Comparison of ENCODE assay signal across 8 cellular contexts in genomic region chr4:6180841-6181631, GRCh38. TPM values are rescaled to one million over a fixed set of nuclear protein-coding genes. Genes with fewer than 3 reads are reported as not detected.
A peak's percentile ranks its signal among the peaks of the same experiment; 100 is the strongest.
DNase-seq lines count a peak whose midpoint lies in the region; ATAC-seq, FAIRE-seq and TF ChIP-seq lines count a peak whose summit lies in the region.

No MANE protein-coding gene starts in this region.

- 46 to 52% (median 50%) methylated on average over 7 of the region's 7 CpGs for WGBS in stomach, 5 donors

- H3K27ac ChIP-seq in substantia nigra (ENCODE audit: low read depth, low read length, poor library complexity, severe bottlenecking) (no peak overlapping the region), stomach (peak overlapping the region in 1 of 5 donors; percentile 4)

- H3K4me3 Mint-ChIP-seq in activated naive CD8-positive, alpha-beta T cell treated with anti-CD3 and anti-CD28 coated beads, Interleukin-2, amount 50 U/mL, for 24 hours: peak overlapping the region; percentile 40

- H3K4me1 Mint-ChIP-seq in activated naive CD8-positive, alpha-beta T cell treated with anti-CD3 and anti-CD28 coated beads, Interleukin-2, amount 50 U/mL, for 24 hours: peaks cover 70% of the 10 kb centered on the region

- peaks cover 0 to 13% (median 9%) of the 10 kb centered on the region in 4 donors for H3K9me3 ChIP-seq in stomach

- H3K27ac Mint-ChIP-seq in activated naive CD8-positive, alpha-beta T cell treated with anti-CD3 and anti-CD28 coated beads, Interleukin-2, amount 50 U/mL, for 24 hours: peak overlapping the region; percentile 81

- peaks cover 0 to 8% (median 0%) of the 10 kb centered on the region in 3 donors for H3K27me3 ChIP-seq in stomach

- H3K4me1 ChIP-seq in stomach: no peaks in the 10 kb centered on the region

- peaks cover 7% of the 10 kb centered on the region for H3K27me3 Mint-ChIP-seq in activated naive CD8-positive, alpha-beta T cell treated with anti-CD3 and anti-CD28 coated beads, Interleukin-2, amount 50 U/mL, for 24 hours

- TF ChIP-seq POLR2A in GM12892 (IDR thresholded peaks at IDR 0.05; ENCODE audit: low read depth, low read length) (peak; percentile 72), stomach (IDR thresholded peaks at IDR 0.05) (no peak)

- intact Hi-C loops in stomach (cut with DNase I; ENCODE audit: low total_unique reads): no loop called here

- DNase-seq in GM12892 (ENCODE audit: insufficient read length) (no peak), substantia nigra (lab: John Stamatoyannopoulos, UW) (no peak), stomach (no peak), SKM-1 treated with dmso at 0.1 percent for 144 hours (lab: John Stamatoyannopoulos, UW; ENCODE audit: unreplicated experiment) (no peak), NCI-H226 (no peak)
- peak; percentile 89 for DNase-seq in Jurkat, Clone E6-1 (ENCODE audit: low read depth, low spot score)
- peak; percentile 65 for DNase-seq in activated naive CD8-positive, alpha-beta T cell treated with anti-CD3 and anti-CD28 coated beads, Interleukin-2, amount 50 U/mL, for 24 hours

- peak; percentile 98 for FAIRE-seq in GM12892 (lab: Jason Lieb, UNC)

- ATAC-seq in GM21576 (IDR thresholded peaks at IDR 0.05; ENCODE audit: unreplicated experiment): peak; percentile 82
- ATAC-seq in activated naive CD8-positive, alpha-beta T cell treated with anti-CD3 and anti-CD28 coated beads, Interleukin-2, amount 50 U/mL, for 24 hours: peak; percentile 94

- peaks cover 5% of the 10 kb centered on the region for H3K36me3 Mint-ChIP-seq in activated naive CD8-positive, alpha-beta T cell treated with anti-CD3 and anti-CD28 coated beads, Interleukin-2, amount 50 U/mL, for 24 hours (ENCODE audit: low read depth)

- no peaks in the 10 kb centered on the region for H3K36me3 ChIP-seq in stomach

- no peak for TF ChIP-seq CTCF in stomach (IDR thresholded peaks at IDR 0.05)

- H3K9me3 Mint-ChIP-seq in activated naive CD8-positive, alpha-beta T cell treated with anti-CD3 and anti-CD28 coated beads, Interleukin-2, amount 50 U/mL, for 24 hours: peaks cover 7% of the 10 kb centered on the region

- peak overlapping the region; percentile 6 for H3K4me3 ChIP-seq in Jurkat, Clone E6-1 (ENCODE audit: low read length)
- H3K4me3 ChIP-seq in stomach: no peak overlapping the region

- no peak for TF ChIP-seq EP300 in stomach (IDR thresholded peaks at IDR 0.05)

RNA-seq across cellular contexts. Expression of gene JAKMIP1, which starts 19.3 kb away (rescaled TPM):
- polyA plus RNA-seq in GM12892 (2012; ENCODE audit: missing spikeins): 16.0 TPM
- 24.4 TPM for polyA plus RNA-seq in Jurkat, Clone E6-1 (2012; ENCODE audit: insufficient read depth, insufficient read length)
- 10 to 100 TPM in 1 of 5 donors, under 1 TPM in 2, not detected in 2; 0.18 to 10.3 (median 0.87) TPM for total RNA-seq in stomach
- polyA plus RNA-seq in stomach: under 1 TPM; 0.40 to 0.62 (median 0.46) TPM

Comparison
In these comparisons a context has a peak if more than half of its experiments do, and no peak if none do; other contexts are left out.
1. DNase-seq: peak in Jurkat, Clone E6-1 (single experiment) and activated naive CD8-positive, alpha-beta T cell treated with anti-CD3 and anti-CD28 coated beads, Interleukin-2, amount 50 U/mL, for 24 hours (single experiment); none in GM12892 (single experiment), substantia nigra (0 of 49), stomach (single experiment), SKM-1 treated with dmso at 0.1 percent for 144 hours (single experiment) and NCI-H226 (single experiment).